ENCODE assay signal across 33 cellular contexts in genomic region chr11:64052436-64052835, GRCh38. TPM values are rescaled to one million over a fixed set of nuclear protein-coding genes. Genes with fewer than 3 reads are reported as not detected.
"Had no signal": no experiment of that assay in that cellular context is flagged by ENCODE, and none has a peak within 500 bp of the region (broad histone marks: within the 10 kb centered on the region; RNA-seq: fewer than 3 reads in every experiment).

No MANE protein-coding gene starts in this region.

- H3K9me3 ChIP-seq: body of pancreas, breast epithelium, MG63, SJCRH30 had no signal

- DNase-seq: activated CD4-positive, alpha-beta T cell treated with anti-CD3 and anti-CD28 coated beads, Interleukin-2, amount 10 ng/mL, durations not matched to agents 24 days and 14 days; activated CD4-positive, alpha-beta T cell treated with anti-CD3 and anti-CD28 coated beads, Interleukin-2, amount 50 U/mL, for 4 hours; activated CD8-positive, alpha-beta T cell treated with anti-CD3 and anti-CD28 coated beads for 36 hours; activated effector memory CD4-positive, alpha-beta T cell treated with anti-CD3 and anti-CD28 coated beads, Interleukin-2, amount 50 U/mL, for 16 hours; activated naive CD4-positive, alpha-beta T cell; activated naive CD4-positive, alpha-beta T cell treated with anti-CD3 and anti-CD28 coated beads, Interleukin-2, amount 50 U/mL, for 16 hours; activated naive CD8-positive, alpha-beta T cell treated with anti-CD3 and anti-CD28 coated beads, Interleukin-2, amount 10 ng/mL, durations not matched to agents 7 days and 5 days; activated T-cell treated with anti-CD3 and anti-CD28 coated beads, Interleukin-2, amount 50 U/mL, for 1 hour; activated T-cell treated with anti-CD3 and anti-CD28 coated beads, Interleukin-2, amount 50 U/mL, for 72 hours; amygdala; body of pancreas; Kasumi-1; MG63; NCI-H1048; NCI-H1105 treated with DMSO at 0.1 percent for 48 hours; NCI-H1436; NCI-H1694; NCI-H1930; NCI-H2081 treated with DMSO at 0.1 percent for 48 hours; NCI-H345; NCI-H510A; NCI-H526; NCI-H748 treated with DMSO at 0.1 percent for 48 hours; NK-92 treated with Interleukin-12 subunit alpha and Interleukin-12 subunit beta, amount 100 ng/mL, for 24 hours; OCI-M1; SHP77; SJCRH30 had no signal

- H3K27me3 Mint-ChIP-seq: activated CD4-positive, alpha-beta T cell treated with anti-CD3 and anti-CD28 coated beads, Interleukin-2, amount 10 ng/mL, durations not matched to agents 24 days and 14 days; activated CD8-positive, alpha-beta T cell treated with anti-CD3 and anti-CD28 coated beads for 36 hours; activated naive CD8-positive, alpha-beta T cell treated with anti-CD3 and anti-CD28 coated beads, Interleukin-2, amount 10 ng/mL, durations not matched to agents 7 days and 5 days; activated T-helper 17 cell treated with anti-CD3 and anti-CD28 coated beads, Interleukin-2, amount 50 U/mL, for 72 hours had no signal

- H3K9me3 Mint-ChIP-seq: activated CD4-positive, alpha-beta T cell treated with anti-CD3 and anti-CD28 coated beads, Interleukin-2, amount 10 ng/mL, durations not matched to agents 24 days and 14 days; activated CD8-positive, alpha-beta T cell treated with anti-CD3 and anti-CD28 coated beads for 36 hours; activated naive CD8-positive, alpha-beta T cell treated with anti-CD3 and anti-CD28 coated beads, Interleukin-2, amount 10 ng/mL, durations not matched to agents 7 days and 5 days; activated T-cell treated with anti-CD3 and anti-CD28 coated beads, Interleukin-2, amount 50 U/mL, for 72 hours; activated T-helper 17 cell treated with anti-CD3 and anti-CD28 coated beads, Interleukin-2, amount 50 U/mL, for 72 hours; T-helper 2 cell treated with Interferon-gamma antibody and Interleukin-4, amounts not matched to agents 5 μg/mL and 100 μg/mL, for 36 hours had no signal

- ATAC-seq: activated CD8-positive, alpha-beta T cell treated with anti-CD3 and anti-CD28 coated beads for 36 hours; activated T-cell treated with anti-CD3 and anti-CD28 coated beads, Interleukin-2, amount 50 U/mL, for 72 hours; activated T-helper 17 cell treated with anti-CD3 and anti-CD28 coated beads, Interleukin-2, amount 50 U/mL, for 72 hours; body of pancreas had no signal

- H3K4me1 ChIP-seq: body of pancreas, breast epithelium had no signal

- H3K4me1 Mint-ChIP-seq: activated CD4-positive, alpha-beta T cell treated with anti-CD3 and anti-CD28 coated beads, Interleukin-2, amount 10 ng/mL, durations not matched to agents 24 days and 14 days; activated naive CD8-positive, alpha-beta T cell treated with anti-CD3 and anti-CD28 coated beads, Interleukin-2, amount 10 ng/mL, durations not matched to agents 7 days and 5 days; activated T-helper 17 cell treated with anti-CD3 and anti-CD28 coated beads, Interleukin-2, amount 50 U/mL, for 72 hours had no signal

- H3K27me3 ChIP-seq: body of pancreas, breast epithelium, MG63, SJCRH30 had no signal

- H3K27ac ChIP-seq: body of pancreas, breast epithelium, SK-N-MC had no signal

- H3K27ac Mint-ChIP-seq: activated CD4-positive, alpha-beta T cell treated with anti-CD3 and anti-CD28 coated beads, Interleukin-2, amount 10 ng/mL, durations not matched to agents 24 days and 14 days; activated CD8-positive, alpha-beta T cell treated with anti-CD3 and anti-CD28 coated beads for 36 hours; activated naive CD8-positive, alpha-beta T cell treated with anti-CD3 and anti-CD28 coated beads, Interleukin-2, amount 10 ng/mL, durations not matched to agents 7 days and 5 days; activated T-cell treated with anti-CD3 and anti-CD28 coated beads, Interleukin-2, amount 50 U/mL, for 72 hours; activated T-helper 17 cell treated with anti-CD3 and anti-CD28 coated beads, Interleukin-2, amount 50 U/mL, for 72 hours; T-helper 2 cell treated with Interferon-gamma antibody and Interleukin-4, amounts not matched to agents 5 μg/mL and 100 μg/mL, for 36 hours had no signal

- H3K36me3 ChIP-seq: breast epithelium, MG63, SJCRH30 had no signal

- H3K4me3 Mint-ChIP-seq: activated CD4-positive, alpha-beta T cell treated with anti-CD3 and anti-CD28 coated beads, Interleukin-2, amount 10 ng/mL, durations not matched to agents 24 days and 14 days; activated CD8-positive, alpha-beta T cell treated with anti-CD3 and anti-CD28 coated beads for 36 hours; activated naive CD8-positive, alpha-beta T cell treated with anti-CD3 and anti-CD28 coated beads, Interleukin-2, amount 10 ng/mL, durations not matched to agents 7 days and 5 days; activated T-cell treated with anti-CD3 and anti-CD28 coated beads, Interleukin-2, amount 50 U/mL, for 72 hours; activated T-helper 17 cell treated with anti-CD3 and anti-CD28 coated beads, Interleukin-2, amount 50 U/mL, for 72 hours; T-helper 2 cell treated with Interferon-gamma antibody and Interleukin-4, amounts not matched to agents 5 μg/mL and 100 μg/mL, for 36 hours had no signal

- H3K4me3 ChIP-seq: body of pancreas, breast epithelium, MG63, SJCRH30, SK-N-MC had no signal

- H3K36me3 Mint-ChIP-seq: activated naive CD8-positive, alpha-beta T cell treated with anti-CD3 and anti-CD28 coated beads, Interleukin-2, amount 10 ng/mL, durations not matched to agents 7 days and 5 days had no signal

RNA-seq across cellular contexts. Expression of gene FLRT1, which starts 16.7 kb away (rescaled TPM):
- total RNA-seq: activated CD4-positive, alpha-beta T cell treated with anti-CD3 and anti-CD28 coated beads, Interleukin-2, amount 10 ng/mL, durations not matched to agents 24 days and 14 days; activated CD8-positive, alpha-beta memory T cell treated with anti-CD3 and anti-CD28 coated beads for 36 hours; activated CD8-positive, alpha-beta T cell treated with anti-CD3 and anti-CD28 coated beads for 36 hours; activated naive CD8-positive, alpha-beta T cell treated with anti-CD3 and anti-CD28 coated beads, Interleukin-2, amount 10 ng/mL, durations not matched to agents 7 days and 5 days; activated T-helper 17 cell treated with anti-CD3 and anti-CD28 coated beads, Interleukin-2, amount 50 U/mL, for 72 hours; breast epithelium; T-helper 1 cell treated with Interleukin-12 subunit alpha and Interleukin-12 subunit beta and Interleukin-4 antibody, amounts not matched to agents 30 ng/mL and 1 ng/mL, for 36 hours had no signal
